17 cellular contexts compared by ENCODE assay signal in the genomic region with DNA sequence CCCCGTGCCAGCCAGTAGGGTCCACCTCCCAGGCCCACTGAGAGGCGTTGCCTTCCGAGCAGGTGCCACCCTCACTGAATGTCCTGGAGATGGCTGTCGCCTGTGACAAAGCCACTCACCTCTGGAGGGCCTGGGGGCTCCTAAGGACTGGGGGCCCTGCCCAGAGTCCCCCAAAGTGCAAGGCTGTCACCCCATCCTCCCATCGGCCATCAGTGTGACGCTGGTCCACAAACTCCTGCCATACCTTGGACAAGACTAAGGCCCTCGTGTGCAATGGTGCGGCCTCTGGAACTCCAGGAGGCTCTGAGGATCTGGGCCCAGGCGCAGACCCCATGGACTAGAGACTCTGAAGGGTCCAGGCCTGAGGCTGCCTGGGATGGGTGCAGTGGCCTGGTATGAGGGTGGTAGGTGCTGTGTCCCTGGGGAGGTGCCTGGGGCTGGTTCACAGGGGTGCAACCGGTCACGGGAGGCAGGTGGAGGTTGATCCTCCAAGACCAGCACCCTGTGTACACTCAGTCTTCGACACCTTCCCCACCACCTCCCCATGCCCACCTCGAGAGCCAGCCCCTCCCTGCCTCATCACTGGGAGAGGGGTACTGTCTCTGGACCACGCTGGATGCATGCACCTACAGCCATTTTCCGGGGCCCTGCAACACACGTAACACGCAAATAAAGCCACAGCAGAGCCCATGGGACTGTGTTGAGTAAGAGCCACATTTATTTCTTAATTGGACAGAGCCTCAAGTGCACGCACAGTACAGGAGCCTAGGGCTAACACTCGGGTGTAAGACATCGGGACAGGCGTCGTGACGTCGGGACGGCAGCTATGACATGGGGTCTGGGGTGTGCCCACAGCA. TPM values are rescaled to one million over a fixed set of nuclear protein-coding genes. Genes with fewer than 3 reads are reported as not detected.
"Had no signal": no experiment of that assay in that cellular context is flagged by ENCODE, and none has a peak within 500 bp of the region (broad histone marks: within the 10 kb centered on the region; RNA-seq: fewer than 3 reads in every experiment).

No MANE protein-coding gene starts in this region.

- H3K9me3 Mint-ChIP-seq: activated CD4-positive, alpha-beta T cell treated with anti-CD3 and anti-CD28 coated beads, Interleukin-2, amount 10 ng/mL, durations not matched to agents 7 days and 5 days; activated naive CD4-positive, alpha-beta T cell treated with anti-CD3 and anti-CD28 coated beads, Interleukin-2, amount 50 U/mL, for 72 hours; activated T-helper 2 cell treated with anti-CD3 and anti-CD28 coated beads, Interferon-gamma antibody, Interleukin-2, Interleukin-4, amounts not matched to agents 10 μg/mL and 5 μg/mL and 100 μg/mL, durations not matched to agents 14 hours and 24 hours and 36 hours; natural killer cell had no signal

- H3K4me1 Mint-ChIP-seq: activated CD4-positive, alpha-beta T cell treated with anti-CD3 and anti-CD28 coated beads, Interleukin-2, amount 10 ng/mL, durations not matched to agents 7 days and 5 days; natural killer cell; T-helper 17 cell had no signal

- H3K36me3 Mint-ChIP-seq: activated naive CD4-positive, alpha-beta T cell treated with anti-CD3 and anti-CD28 coated beads, Interleukin-2, amount 50 U/mL, for 72 hours; natural killer cell had no signal

- DNase-seq: activated CD4-positive, alpha-beta T cell treated with anti-CD3 and anti-CD28 coated beads, Interleukin-2, amount 10 ng/mL, durations not matched to agents 7 days and 5 days; activated CD4-positive, CD25-positive, alpha-beta regulatory T cell; amygdala; dermis blood vessel endothelial cell; left colon; mammary epithelial cell; natural killer cell; stimulated activated CD4-positive, alpha-beta T cell treated with anti-CD3 and anti-CD28 coated beads, Interleukin-4, amount 100 ng/mL, for 4 hours; T-helper 17 cell had no signal

- H3K4me3 Mint-ChIP-seq: activated CD4-positive, alpha-beta T cell treated with anti-CD3 and anti-CD28 coated beads, Interleukin-2, amount 10 ng/mL, durations not matched to agents 7 days and 5 days; natural killer cell; T-helper 17 cell had no signal

- H3K27ac Mint-ChIP-seq: activated CD4-positive, alpha-beta T cell treated with anti-CD3 and anti-CD28 coated beads, Interleukin-2, amount 10 ng/mL, durations not matched to agents 7 days and 5 days; activated T-helper 2 cell treated with anti-CD3 and anti-CD28 coated beads, Interferon-gamma antibody, Interleukin-2, Interleukin-4, amounts not matched to agents 10 μg/mL and 5 μg/mL and 100 μg/mL, durations not matched to agents 14 hours and 24 hours and 36 hours; natural killer cell; T-helper 17 cell had no signal

RNA-seq across cellular contexts. Expression of gene AQP12A, which starts 21.6 kb away (rescaled TPM):
- total RNA-seq: activated CD4-positive, alpha-beta T cell treated with anti-CD3 and anti-CD28 coated beads, Interleukin-2, amount 10 ng/mL, durations not matched to agents 7 days and 5 days; activated CD8-positive, alpha-beta memory T cell treated with anti-CD3 and anti-CD28 coated beads for 36 hours; activated naive CD4-positive, alpha-beta T cell treated with anti-CD3 and anti-CD28 coated beads, Interleukin-2, amount 50 U/mL, for 72 hours; activated T-helper 2 cell treated with anti-CD3 and anti-CD28 coated beads, Interferon-gamma antibody, Interleukin-2, Interleukin-4, amounts not matched to agents 10 μg/mL and 5 μg/mL and 100 μg/mL, durations not matched to agents 14 hours and 24 hours and 36 hours; cerebellum; dermis blood vessel endothelial cell; glomerular endothelial cell; mammary epithelial cell; mucosa of gallbladder; natural killer cell; omental fat pad; T-helper 17 cell had no signal
- polyA plus RNA-seq: esophagus, mammary epithelial cell had no signal

RNA-seq across cellular contexts. Expression of gene AQP12B, which starts 30.6 kb away (rescaled TPM):
- total RNA-seq: activated CD4-positive, alpha-beta T cell treated with anti-CD3 and anti-CD28 coated beads, Interleukin-2, amount 10 ng/mL, durations not matched to agents 7 days and 5 days; activated CD8-positive, alpha-beta memory T cell treated with anti-CD3 and anti-CD28 coated beads for 36 hours; activated naive CD4-positive, alpha-beta T cell treated with anti-CD3 and anti-CD28 coated beads, Interleukin-2, amount 50 U/mL, for 72 hours; activated T-helper 2 cell treated with anti-CD3 and anti-CD28 coated beads, Interferon-gamma antibody, Interleukin-2, Interleukin-4, amounts not matched to agents 10 μg/mL and 5 μg/mL and 100 μg/mL, durations not matched to agents 14 hours and 24 hours and 36 hours; cerebellum; dermis blood vessel endothelial cell; glomerular endothelial cell; mammary epithelial cell; mucosa of gallbladder; natural killer cell; omental fat pad; T-helper 17 cell had no signal
- polyA plus RNA-seq: esophagus, mammary epithelial cell had no signal
